ENCODE assay signal across 1 cellular context in the genomic region with DNA sequence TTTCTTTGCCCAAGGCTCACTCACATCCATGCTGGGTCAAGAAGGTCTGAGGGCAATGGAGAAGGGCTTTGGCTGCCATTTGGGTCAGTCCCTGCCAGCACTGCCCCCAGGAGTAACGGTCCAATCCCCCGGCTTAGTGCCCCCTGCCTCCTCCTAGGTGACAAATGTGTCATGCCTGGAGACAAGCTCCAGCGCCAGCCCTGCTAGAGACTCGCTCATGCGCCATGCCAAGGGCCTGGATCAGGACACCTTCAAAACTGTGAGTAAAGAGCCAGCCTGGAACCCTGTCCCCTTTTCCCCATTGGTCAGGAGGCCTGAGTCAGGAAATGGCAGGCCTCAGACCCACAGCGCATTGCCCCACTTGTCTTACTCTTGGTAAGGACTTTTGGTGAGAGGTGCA.
TF ChIP-seq lines count a peak whose summit lies in the region.

No MANE protein-coding gene starts in this region.

TF ChIP-seq in HEK293, 187 proteins besides CTCF, POLR2A, EP300 and RAD21 (continued from another document):
- TF ChIP-seq, protein P1, sequence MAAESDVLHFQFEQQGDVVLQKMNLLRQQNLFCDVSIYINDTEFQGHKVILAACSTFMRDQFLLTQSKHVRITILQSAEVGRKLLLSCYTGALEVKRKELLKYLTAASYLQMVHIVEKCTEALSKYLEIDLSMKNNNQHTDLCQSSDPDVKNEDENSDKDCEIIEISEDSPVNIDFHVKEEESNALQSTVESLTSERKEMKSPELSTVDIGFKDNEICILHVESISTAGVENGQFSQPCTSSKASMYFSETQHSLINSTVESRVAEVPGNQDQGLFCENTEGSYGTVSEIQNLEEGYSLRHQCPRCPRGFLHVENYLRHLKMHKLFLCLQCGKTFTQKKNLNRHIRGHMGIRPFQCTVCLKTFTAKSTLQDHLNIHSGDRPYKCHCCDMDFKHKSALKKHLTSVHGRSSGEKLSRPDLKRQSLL (tag by site-specific recombination; IDR thresholded peaks at IDR 0.05) = peak; percentile 24; the same call in 1 of the 2 replicates
- no peak for TF ChIP-seq ZNF112 (tag by site-specific recombination; IDR thresholded peaks at IDR 0.05)
